ENCODE assay signal across 9 cellular contexts in the genomic region with DNA sequence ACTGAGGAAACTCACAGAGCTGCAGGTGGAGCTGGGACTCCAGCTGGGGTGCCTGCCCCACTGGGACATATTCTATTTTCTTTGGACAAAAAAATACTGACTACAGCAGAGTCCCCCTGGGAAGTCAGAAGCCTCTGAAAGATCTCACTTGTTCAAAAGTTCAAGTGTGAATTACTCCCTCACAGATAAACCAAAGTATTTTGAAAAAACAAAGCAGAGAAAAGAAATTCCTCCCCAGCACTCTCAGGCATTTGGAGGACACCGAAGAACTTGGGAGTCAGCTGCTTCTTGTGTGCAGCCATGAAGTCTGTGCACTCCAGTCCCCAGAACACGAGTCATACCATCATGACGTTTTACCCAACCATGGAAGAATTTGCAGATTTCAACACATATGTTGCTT. TPM values are rescaled to one million over a fixed set of nuclear protein-coding genes. Genes with fewer than 3 reads are reported as not detected.
"Had no signal": no experiment of that assay in that cellular context is flagged by ENCODE, and none has a peak within 500 bp of the region (broad histone marks: within the 10 kb centered on the region; RNA-seq: fewer than 3 reads in every experiment).

A gene (plus strand): TSS at position 301 of the 400 bp plus-strand sequence.

RNA-seq across cellular contexts. Expression of the gene that starts here (rescaled TPM):
- total RNA-seq: LHCN-M2, MCF 10A, NCI-H460, OCI-LY7, PC-9, Right ventricle myocardium inferior, RPMI7951, SJCRH30, SK-MEL-5 had no signal
